16 cellular contexts compared by ENCODE assay signal in the genomic region with DNA sequence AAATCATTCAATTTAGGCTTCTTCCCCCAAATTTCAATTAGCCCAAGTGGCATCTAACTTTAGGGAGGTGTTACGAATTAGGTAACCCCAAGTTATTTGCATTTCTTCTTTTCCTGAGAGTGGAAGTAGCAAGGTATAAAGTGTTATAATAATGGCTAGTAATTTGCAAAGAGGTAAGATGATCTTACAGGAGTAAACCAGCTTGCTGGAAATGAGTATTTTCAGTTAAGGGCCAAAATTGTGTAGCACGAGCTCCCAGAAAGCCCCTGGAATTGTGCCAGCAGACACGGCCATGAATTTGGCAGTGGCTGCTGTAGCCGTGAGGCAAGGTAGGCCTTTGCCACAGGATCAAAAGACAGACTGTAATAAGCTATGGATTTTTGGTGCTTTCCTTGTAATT. TPM values are rescaled to one million over a fixed set of nuclear protein-coding genes. Genes with fewer than 3 reads are reported as not detected.
A peak's percentile ranks its signal among the peaks of the same experiment; 100 is the strongest.
DNase-seq lines count a peak whose midpoint lies in the region; ATAC-seq, FAIRE-seq and TF ChIP-seq lines count a peak whose summit lies in the region.
"Had no signal": no experiment of that assay in that cellular context is flagged by ENCODE, and none has a peak within 500 bp of the region (broad histone marks: within the 10 kb centered on the region; RNA-seq: fewer than 3 reads in every experiment).

No MANE protein-coding gene starts in this region.

- H3K18ac ChIP-seq in IMR-90 (ENCODE audit: low read depth, low read length), result no peak overlapping the region

- H3K9me1 ChIP-seq in IMR-90 (ENCODE audit: insufficient read depth, low read length) (no peaks in the 10 kb centered on the region), keratinocyte (ENCODE audit: control insufficient read depth, extremely low read depth, insufficient read depth, low read length) (no peaks in the 10 kb centered on the region)

- H2BK5ac ChIP-seq in IMR-90 (ENCODE audit: low read depth, low read length, poor library complexity, severe bottlenecking), result no peak overlapping the region

- no peak overlapping the region for H2BK20ac ChIP-seq in IMR-90 (ENCODE audit: low read depth, low read length)

- H3K9me3 ChIP-seq in IMR-90 (ENCODE audit: control insufficient read depth, insufficient read depth, low read length) (no peaks in the 10 kb centered on the region), ascending aorta (no peaks in the 10 kb centered on the region), keratinocyte (ENCODE audit: control insufficient read depth, low read depth, low read length) (no peaks in the 10 kb centered on the region), PC-9 (ENCODE audit: insufficient read depth, low read depth) (no peaks in the 10 kb centered on the region)

- POLR2A ChIA-PET in IMR-90 (lab: Charles Lee; ENCODE audit: unreplicated experiment), result interaction anchor here (0.6 kb wide), 1 partner anchor 368 kb away, joined by 4 read pairs; no protein-coding TSS in a partner anchor
- POLR2A ChIA-PET in PC-9 (lab: Charles Lee; ENCODE audit: unreplicated experiment), result no interaction called here

- H3K23ac ChIP-seq in IMR-90 (ENCODE audit: low read depth, low read length), result no peak overlapping the region

- no peak overlapping the region for H2AK9ac ChIP-seq in IMR-90 (replicated peaks; ENCODE audit: low read depth, low read length, poor library complexity)

- no peak overlapping the region for H3K4me3 ChIP-seq in IMR-90 (ENCODE audit: insufficient read depth, low read depth, low read length)
- no peak overlapping the region for H3K4me3 ChIP-seq in ascending aorta
- no peak overlapping the region for H3K4me3 ChIP-seq in keratinocyte (ENCODE audit: control insufficient read depth in 2 of 3, extremely low read depth in 1 of 3, insufficient read depth in 2 of 3, low read depth in 1 of 3, low read length in 3 of 3)
- no peak overlapping the region for H3K4me3 ChIP-seq in PC-9
- H3K4me3 ChIP-seq: BLaER1 treated with 17β-estradiol and CSF1 and Interleukin-3, amounts not matched to agents 10 nM and 100 nM had no signal

- no peaks in the 10 kb centered on the region for H4K20me1 ChIP-seq in IMR-90 (ENCODE audit: insufficient read depth, low read length)
- H4K20me1 ChIP-seq in keratinocyte (ENCODE audit: control insufficient read depth, extremely low read depth, insufficient read depth, low read length), result no peaks in the 10 kb centered on the region
- H4K20me1 ChIP-seq in PC-9 (ENCODE audit: insufficient read depth), result no peaks in the 10 kb centered on the region
- H4K20me1 ChIP-seq: BLaER1 treated with 17β-estradiol and CSF1 and Interleukin-3, amounts not matched to agents 10 nM and 100 nM had no signal

- no peaks in the 10 kb centered on the region for H3K79me1 ChIP-seq in IMR-90 (ENCODE audit: low read depth in 1 of 2, low read length in 2 of 2)

- no peak overlapping the region for H2BK120ac ChIP-seq in IMR-90 (ENCODE audit: low read depth, low read length)

- H3K4me1 ChIP-seq in IMR-90 (ENCODE audit: control insufficient read depth, insufficient read depth, low read length), result peaks cover 6% of the 10 kb centered on the region
- peaks cover 4 to 15% of the 10 kb centered on the region in 2 donors for H3K4me1 ChIP-seq in ascending aorta
- peaks cover 25% of the 10 kb centered on the region for H3K4me1 ChIP-seq in keratinocyte (ENCODE audit: control insufficient read depth, extremely low read depth, insufficient read depth, low read length)
- H3K4me1 ChIP-seq in PC-9 (replicated peaks; ENCODE audit: insufficient read depth), result no peaks in the 10 kb centered on the region

- no peak overlapping the region for H3K4me2 ChIP-seq in IMR-90 (ENCODE audit: low read depth, low read length)
- H3K4me2 ChIP-seq in keratinocyte (ENCODE audit: control insufficient read depth, extremely low read depth, insufficient read depth, low read depth, low read length), result peak overlapping the region; percentile 36
- no peak overlapping the region for H3K4me2 ChIP-seq in PC-9

- no peak for FAIRE-seq in keratinocyte (lab: Jason Lieb, UNC)
- FAIRE-seq: HTR-8/SVneo had no signal

- no peak overlapping the region for H3K14ac ChIP-seq in IMR-90 (replicated peaks; ENCODE audit: low read depth, low read length)

- TF ChIP-seq CTCF in IMR-90 (conservative IDR thresholded peaks at IDR 0.05; ENCODE audit: low read depth, low read length) (no peak), ascending aorta (IDR thresholded peaks at IDR 0.05) (no peak), keratinocyte (optimal IDR thresholded peaks at IDR 0.05 in 1 of 3, IDR thresholded peaks at IDR 0.05 in 1 of 3, conservative IDR thresholded peaks at IDR 0.05 in 1 of 3; ENCODE audit: extremely low read depth in 1 of 3, insufficient read depth in 2 of 3, low read length in 3 of 3) (no peak), PC-9 (conservative IDR thresholded peaks at IDR 0.05) (no peak)

- H2AFZ ChIP-seq in IMR-90 (replicated peaks; ENCODE audit: low read length, poor library complexity), result no peak overlapping the region
- peak overlapping the region; percentile 70 for H2AFZ ChIP-seq in keratinocyte (ENCODE audit: control insufficient read depth, low read length)
- no peak overlapping the region for H2AFZ ChIP-seq in PC-9

- H4K5ac ChIP-seq in IMR-90 (ENCODE audit: low read depth, low read length), result no peak overlapping the region

- TF ChIP-seq RAD21 in IMR-90 (IDR thresholded peaks at IDR 0.05; ENCODE audit: low read length), result no peak

- H3K79me2 ChIP-seq in keratinocyte (ENCODE audit: control insufficient read depth, insufficient read depth, low read length) (no peaks in the 10 kb centered on the region), PC-9 (ENCODE audit: low read depth) (no peaks in the 10 kb centered on the region)

- no peak overlapping the region for H2AK5ac ChIP-seq in IMR-90 (ENCODE audit: low read depth, low read length)

- no peak for TF ChIP-seq POLR2A in IMR-90 (IDR thresholded peaks at IDR 0.05; ENCODE audit: low read depth, low read length)

- in situ Hi-C loops in G401 (cut with HindIII; ENCODE audit: low sequenced_read_pairs) (no loop called here), IMR-90 (cut with MboI; ENCODE audit: low sequenced_read_pairs) (no loop called here)

- no peak overlapping the region for H4K8ac ChIP-seq in IMR-90 (ENCODE audit: low read depth in 2 of 2, low read length in 2 of 2)

- H3K9me2 ChIP-seq in PC-9 (ENCODE audit: insufficient read depth), result no peaks in the 10 kb centered on the region

- BruUV-seq in IMR-90 (replicated peaks; lab: Mats Ljungman, UMichigan) (no TSS peak), PC-9 (replicated peaks; lab: Mats Ljungman, UMichigan) (no TSS peak)

- DNase-seq in G401 (ENCODE audit: low spot score), result peak; percentile 73
- peak; percentile 41 for DNase-seq in IMR-90
- DNase-seq in ascending aorta (ENCODE audit: low spot score in 2 of 2), result no peak
- DNase-seq in keratinocyte (ENCODE audit: low read depth, low spot score), result no peak
- no peak for DNase-seq in activated CD8-positive, alpha-beta memory T cell treated with anti-CD3 and anti-CD28 coated beads, Interleukin-2, amount 50 U/mL, for 4 hours
- DNase-seq in activated T-cell treated with anti-CD3 and anti-CD28 coated beads, Interleukin-2, amount 50 U/mL, for 1 hour, result no peak
- DNase-seq in PC-9, result no peak
- no peak for DNase-seq in SIG-M5 treated with dmso at 0.1 percent for 504 hours (lab: John Stamatoyannopoulos, UW; ENCODE audit: unreplicated experiment)
- DNase-seq: activated CD4-positive, alpha-beta T cell treated with anti-CD3 and anti-CD28 coated beads for 4 hours; activated naive CD8-positive, alpha-beta T cell treated with anti-CD3 and anti-CD28 coated beads, Interleukin-2, amount 50 U/mL, for 24 hours; trophoblast cell had no signal

- no peak overlapping the region for H3K9ac ChIP-seq in IMR-90 (ENCODE audit: low read depth, low read length)
- peak overlapping the region; percentile 10 for H3K9ac ChIP-seq in keratinocyte (ENCODE audit: control insufficient read depth, extremely low read depth, insufficient read depth, low read length)
- H3K9ac ChIP-seq: BLaER1 treated with 17β-estradiol and CSF1 and Interleukin-3, amounts not matched to agents 10 nM and 100 nM had no signal

- intact Hi-C loops in IMR-90 (cut with micrococcal nuclease), result no loop called here
- intact Hi-C loops in ascending aorta (cut with DNase I), result loop anchor here (5.0 to 10.0 kb wide), 2 partner anchors 94 to 202 kb away; partner anchors contain the start of gene HECA
- intact Hi-C loops in PC-9 (cut with micrococcal nuclease; ENCODE audit: unreplicated experiment), result no loop called here

- CTCF ChIA-PET in IMR-90 (lab: Yijun Ruan, JAX), result interaction anchor here (0.6 kb wide), 1 partner anchor 16 kb away, joined by 3 read pairs; no protein-coding TSS in a partner anchor
- CTCF ChIA-PET in PC-9 (lab: Charles Lee), result no interaction called here

- H4K91ac ChIP-seq in IMR-90 (ENCODE audit: insufficient read depth, low read depth, low read length), result no peak overlapping the region

- ATAC-seq in IMR-90 (ENCODE audit: low read depth), result no peak
- ATAC-seq: activated naive CD8-positive, alpha-beta T cell treated with anti-CD3 and anti-CD28 coated beads, Interleukin-2, amount 50 U/mL, for 24 hours; foreskin keratinocyte; HCT116; Panc1 had no signal

- no peak overlapping the region for H2BK15ac ChIP-seq in IMR-90 (ENCODE audit: low read depth, low read length)

- 40% methylated on average over 1 of the region's 4 CpGs; no CpG with 5 or more reads in 1 of the 2 experiments for WGBS in IMR-90 (ENCODE audit: extremely low coverage in 2 of 2, insufficient read length in 1 of 2), 2 experiments

- no peak overlapping the region for H3K4ac ChIP-seq in IMR-90 (ENCODE audit: low read depth, low read length)

- H3K27ac ChIP-seq in IMR-90 (ENCODE audit: insufficient read depth, low read length) (no peak overlapping the region), ascending aorta (peak overlapping the region; percentile 48 to 69), keratinocyte (ENCODE audit: control insufficient read depth, insufficient read depth, low read length) (peak overlapping the region; percentile 97), PC-9 (no peak overlapping the region)
- H3K27ac ChIP-seq: BLaER1 treated with 17β-estradiol and CSF1 and Interleukin-3, amounts not matched to agents 10 nM and 100 nM had no signal

- dilution Hi-C loops in IMR-90 (cut with HindIII; ENCODE audit: low sequenced_read_pairs, unreplicated experiment) (no loop called here), keratinocyte (cut with MboI; ENCODE audit: extremely low pct_ligation_motif_present, low sequenced_read_pairs) (no loop called here)

- H3F3A ChIP-seq in PC-9 (ENCODE audit: insufficient read depth, low read depth), result no peaks in the 10 kb centered on the region

- no peak overlapping the region for H3K56ac ChIP-seq in IMR-90 (ENCODE audit: extremely low read depth, insufficient read depth, low read length)

- H3K27me3 ChIP-seq in IMR-90 (ENCODE audit: control insufficient read depth, insufficient read depth, low read length) (no peaks in the 10 kb centered on the region), ascending aorta (no peaks in the 10 kb centered on the region), keratinocyte (ENCODE audit: control insufficient read depth, extremely low read depth, insufficient read depth, low read length) (no peaks in the 10 kb centered on the region), PC-9 (ENCODE audit: insufficient read depth, low read depth) (no peaks in the 10 kb centered on the region)
- H3K27me3 ChIP-seq: BLaER1 treated with 17β-estradiol and CSF1 and Interleukin-3, amounts not matched to agents 10 nM and 100 nM; foreskin keratinocyte had no signal

- H3K36me3 ChIP-seq in IMR-90 (ENCODE audit: control insufficient read depth, insufficient read depth, low read length) (no peaks in the 10 kb centered on the region), ascending aorta (no peaks in the 10 kb centered on the region), keratinocyte (ENCODE audit: control insufficient read depth in 2 of 2, extremely low read depth in 1 of 2, insufficient read depth in 2 of 2, low read length in 2 of 2) (no peaks in the 10 kb centered on the region), PC-9 (ENCODE audit: low read depth) (no peaks in the 10 kb centered on the region)
- H3K36me3 ChIP-seq: BLaER1 treated with 17β-estradiol and CSF1 and Interleukin-3, amounts not matched to agents 10 nM and 100 nM had no signal

RNA-seq across cellular contexts. Expression of gene CITED2, which starts 38.0 kb away (rescaled TPM):
- 237 and 287 TPM in 2 replicates for total RNA-seq in G401 (2014; rRNA removed; shearing (Covaris generic))
- 163 and 266 TPM in 2 replicates for total RNA-seq in IMR-90 (2012; rRNA removed)
- polyA plus RNA-seq in IMR-90 (2012; rRNA removed), result 483 and 714 TPM in 2 replicates
- 132 and 474 TPM in 2 replicates for polyA plus RNA-seq in IMR-90 (2012; cell fraction: cytosol; rRNA removed)
- polyA plus RNA-seq in IMR-90 (2012; cell fraction: nucleus; rRNA removed; ENCODE audit: low replicate concordance), result 416 and 734 TPM in 2 replicates
- 147 TPM for total RNA-seq in ascending aorta
- 10.5 to 44.3 TPM (median 25.0 TPM) in 3 replicates for polyA plus RNA-seq in keratinocyte
- polyA plus RNA-seq in keratinocyte (2011; ENCODE audit: low read depth), result 86.6 TPM
- 24.9 and 28.1 TPM in 2 replicates for polyA plus RNA-seq in keratinocyte (2011; cell fraction: cytosol; rRNA removed)
- polyA plus RNA-seq in keratinocyte (2011; cell fraction: nucleus; rRNA removed), result 79.4 and 92.9 TPM in 2 replicates
- 18.8 and 79.3 TPM in 2 replicates for polyA plus RNA-seq in keratinocyte (2012; ENCODE audit: low replicate concordance)
- 4.8 to 10.5 TPM (median 5.4 TPM) in 3 replicates for polyA minus RNA-seq in keratinocyte
- 34.5 TPM for polyA minus RNA-seq in keratinocyte (2011; cell fraction: cytosol; rRNA and poly(A)+ RNA removed)
- polyA minus RNA-seq in keratinocyte (2011; cell fraction: nucleus; rRNA and poly(A)+ RNA removed), result 40.6 and 43.9 TPM in 2 replicates
- 47.0 and 54.0 TPM in 2 replicates for total RNA-seq in PC-9 (2021)

RNA-seq across cellular contexts. Expression of gene TXLNB, which starts 44.7 kb away (rescaled TPM):
- 0.03 TPM in 1 of 2 replicates, not detected in the other for total RNA-seq in G401 (2014; rRNA removed; shearing (Covaris generic))
- under 0.01 TPM in 2 replicates for total RNA-seq in IMR-90 (2012; rRNA removed)
- 0.04 and 0.05 TPM in 2 replicates for polyA plus RNA-seq in IMR-90 (2012; rRNA removed)
- polyA plus RNA-seq in IMR-90 (2012; cell fraction: cytosol; rRNA removed), result 0.04 TPM in 1 of 2 replicates, not detected in the other
- polyA plus RNA-seq in IMR-90 (2012; cell fraction: nucleus; rRNA removed; ENCODE audit: low replicate concordance), result 0.01 and 0.11 TPM in 2 replicates
- total RNA-seq in ascending aorta, result not detected
- 0.01 to 0.04 TPM (median 0.03 TPM) in 3 replicates for polyA plus RNA-seq in keratinocyte
- not detected for polyA plus RNA-seq in keratinocyte (2011; ENCODE audit: low read depth)
- 0.03 and 0.05 TPM in 2 replicates for polyA plus RNA-seq in keratinocyte (2011; cell fraction: cytosol; rRNA removed)
- 0.03 and 0.04 TPM in 2 replicates for polyA plus RNA-seq in keratinocyte (2011; cell fraction: nucleus; rRNA removed)
- polyA plus RNA-seq in keratinocyte (2012; ENCODE audit: low replicate concordance), result not detected in 2 replicates
- polyA minus RNA-seq in keratinocyte, result 0.06 TPM in 1 of 3 replicates, not detected in the others
- polyA minus RNA-seq in keratinocyte (2011; cell fraction: cytosol; rRNA and poly(A)+ RNA removed), result not detected
- not detected in 2 replicates for polyA minus RNA-seq in keratinocyte (2011; cell fraction: nucleus; rRNA and poly(A)+ RNA removed)
- total RNA-seq in PC-9 (2021), result 0.09 TPM in 1 of 2 replicates, not detected in the other
- total RNA-seq: foreskin keratinocyte had no signal
- polyA plus RNA-seq: foreskin keratinocyte had no signal

Comparison
In these comparisons a context has a peak if more than half of its experiments do, and no peak if none do; other contexts are left out.
1. DNase-seq: peak in G401 (single experiment) and IMR-90 (single experiment); none in ascending aorta (0 of 2), keratinocyte (single experiment), activated CD8-positive, alpha-beta memory T cell treated with anti-CD3 and anti-CD28 coated beads, Interleukin-2, amount 50 U/mL, for 4 hours (single experiment), activated T-cell treated with anti-CD3 and anti-CD28 coated beads, Interleukin-2, amount 50 U/mL, for 1 hour (single experiment), PC-9 (0 of 2) and SIG-M5 treated with dmso at 0.1 percent for 504 hours (single experiment).
2. H3K27ac ChIP-seq: peak in ascending aorta (2 of 2) and keratinocyte (single experiment); none in IMR-90 (single experiment) and PC-9 (single experiment).